2 cellular contexts compared by ENCODE assay signal in the genomic region with DNA sequence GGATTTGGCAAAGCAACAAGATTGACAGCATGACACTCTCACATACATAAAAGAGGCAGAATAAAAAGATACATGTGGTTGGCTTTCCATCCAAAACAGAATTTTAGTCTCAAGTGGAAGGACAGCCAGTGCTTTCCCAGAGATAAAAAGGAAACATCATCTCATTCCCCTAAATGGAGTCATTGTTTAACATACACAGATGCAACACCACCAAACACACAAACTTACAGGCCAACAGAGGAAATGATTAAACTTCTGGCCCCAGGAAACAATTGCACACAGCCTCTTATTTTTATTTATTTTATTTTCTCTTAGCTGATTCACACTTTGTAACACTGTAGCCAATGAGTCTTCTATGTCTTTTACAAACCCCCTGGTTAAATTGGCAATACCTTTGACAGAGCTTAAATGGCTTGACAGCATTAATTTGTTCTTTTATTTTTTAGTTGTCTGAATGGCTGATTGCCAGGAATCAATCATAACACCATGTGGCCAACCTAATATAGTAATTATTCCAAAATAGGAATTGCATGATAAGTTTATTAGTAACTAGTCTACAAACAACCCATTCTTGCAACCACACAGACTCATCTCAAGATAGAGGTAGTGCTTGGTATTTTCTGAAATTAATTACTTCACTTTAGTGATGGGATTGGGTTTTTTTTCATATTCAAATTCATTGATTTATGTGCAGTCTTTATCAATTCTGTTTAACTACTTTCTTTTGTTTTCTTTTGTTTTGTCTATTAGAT.
TF ChIP-seq lines count a peak whose summit lies in the region.

No MANE protein-coding gene starts in this region.

TF ChIP-seq in liver, 16 proteins besides CTCF, POLR2A, EP300 and RAD21 (continued from another document):
- TF ChIP-seq FOXA1 (IDR thresholded peaks at IDR 0.05) (peak; percentile 18), GABPA (IDR thresholded peaks at IDR 0.05 in 1 of 2, conservative IDR thresholded peaks at IDR 0.05 in 1 of 2) (peak in 1 of 2 donors; percentile 24), TAF1 (conservative IDR thresholded peaks at IDR 0.05) (no peak), NR2F2 (IDR thresholded peaks at IDR 0.05) (no peak), HNF4G (IDR thresholded peaks at IDR 0.05) (no peak), FOXA2 (IDR thresholded peaks at IDR 0.05) (peak; percentile 15), JUND (IDR thresholded peaks at IDR 0.05) (peak in 1 of 2 donors; percentile 41), RXRA (IDR thresholded peaks at IDR 0.05) (peak; percentile 11 to 61)
- TF ChIP-seq, protein P1, sequence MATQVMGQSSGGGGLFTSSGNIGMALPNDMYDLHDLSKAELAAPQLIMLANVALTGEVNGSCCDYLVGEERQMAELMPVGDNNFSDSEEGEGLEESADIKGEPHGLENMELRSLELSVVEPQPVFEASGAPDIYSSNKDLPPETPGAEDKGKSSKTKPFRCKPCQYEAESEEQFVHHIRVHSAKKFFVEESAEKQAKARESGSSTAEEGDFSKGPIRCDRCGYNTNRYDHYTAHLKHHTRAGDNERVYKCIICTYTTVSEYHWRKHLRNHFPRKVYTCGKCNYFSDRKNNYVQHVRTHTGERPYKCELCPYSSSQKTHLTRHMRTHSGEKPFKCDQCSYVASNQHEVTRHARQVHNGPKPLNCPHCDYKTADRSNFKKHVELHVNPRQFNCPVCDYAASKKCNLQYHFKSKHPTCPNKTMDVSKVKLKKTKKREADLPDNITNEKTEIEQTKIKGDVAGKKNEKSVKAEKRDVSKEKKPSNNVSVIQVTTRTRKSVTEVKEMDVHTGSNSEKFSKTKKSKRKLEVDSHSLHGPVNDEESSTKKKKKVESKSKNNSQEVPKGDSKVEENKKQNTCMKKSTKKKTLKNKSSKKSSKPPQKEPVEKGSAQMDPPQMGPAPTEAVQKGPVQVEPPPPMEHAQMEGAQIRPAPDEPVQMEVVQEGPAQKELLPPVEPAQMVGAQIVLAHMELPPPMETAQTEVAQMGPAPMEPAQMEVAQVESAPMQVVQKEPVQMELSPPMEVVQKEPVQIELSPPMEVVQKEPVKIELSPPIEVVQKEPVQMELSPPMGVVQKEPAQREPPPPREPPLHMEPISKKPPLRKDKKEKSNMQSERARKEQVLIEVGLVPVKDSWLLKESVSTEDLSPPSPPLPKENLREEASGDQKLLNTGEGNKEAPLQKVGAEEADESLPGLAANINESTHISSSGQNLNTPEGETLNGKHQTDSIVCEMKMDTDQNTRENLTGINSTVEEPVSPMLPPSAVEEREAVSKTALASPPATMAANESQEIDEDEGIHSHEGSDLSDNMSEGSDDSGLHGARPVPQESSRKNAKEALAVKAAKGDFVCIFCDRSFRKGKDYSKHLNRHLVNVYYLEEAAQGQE (IDR thresholded peaks at IDR 0.05) = peak; percentile 69
- TF ChIP-seq, protein P2, sequence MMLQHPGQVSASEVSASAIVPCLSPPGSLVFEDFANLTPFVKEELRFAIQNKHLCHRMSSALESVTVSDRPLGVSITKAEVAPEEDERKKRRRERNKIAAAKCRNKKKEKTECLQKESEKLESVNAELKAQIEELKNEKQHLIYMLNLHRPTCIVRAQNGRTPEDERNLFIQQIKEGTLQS (IDR thresholded peaks at IDR 0.05) = no peak
- TF ChIP-seq, protein P3, sequence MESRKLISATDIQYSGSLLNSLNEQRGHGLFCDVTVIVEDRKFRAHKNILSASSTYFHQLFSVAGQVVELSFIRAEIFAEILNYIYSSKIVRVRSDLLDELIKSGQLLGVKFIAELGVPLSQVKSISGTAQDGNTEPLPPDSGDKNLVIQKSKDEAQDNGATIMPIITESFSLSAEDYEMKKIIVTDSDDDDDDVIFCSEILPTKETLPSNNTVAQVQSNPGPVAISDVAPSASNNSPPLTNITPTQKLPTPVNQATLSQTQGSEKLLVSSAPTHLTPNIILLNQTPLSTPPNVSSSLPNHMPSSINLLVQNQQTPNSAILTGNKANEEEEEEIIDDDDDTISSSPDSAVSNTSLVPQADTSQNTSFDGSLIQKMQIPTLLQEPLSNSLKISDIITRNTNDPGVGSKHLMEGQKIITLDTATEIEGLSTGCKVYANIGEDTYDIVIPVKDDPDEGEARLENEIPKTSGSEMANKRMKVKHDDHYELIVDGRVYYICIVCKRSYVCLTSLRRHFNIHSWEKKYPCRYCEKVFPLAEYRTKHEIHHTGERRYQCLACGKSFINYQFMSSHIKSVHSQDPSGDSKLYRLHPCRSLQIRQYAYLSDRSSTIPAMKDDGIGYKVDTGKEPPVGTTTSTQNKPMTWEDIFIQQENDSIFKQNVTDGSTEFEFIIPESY (IDR thresholded peaks at IDR 0.05) = peak; percentile 31
- TF ChIP-seq, protein P4, sequence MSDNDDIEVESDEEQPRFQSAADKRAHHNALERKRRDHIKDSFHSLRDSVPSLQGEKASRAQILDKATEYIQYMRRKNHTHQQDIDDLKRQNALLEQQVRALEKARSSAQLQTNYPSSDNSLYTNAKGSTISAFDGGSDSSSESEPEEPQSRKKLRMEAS (IDR thresholded peaks at IDR 0.05) = peak; percentile 61

TF ChIP-seq in HepG2, 621 proteins besides CTCF, POLR2A, EP300 and RAD21 (continued from another document):
- no peak for TF ChIP-seq ZBTB26 (CRISPR knock-in tag; IDR thresholded peaks at IDR 0.05; ENCODE audit: borderline replicate concordance)
- no peak for TF ChIP-seq BORCS8-MEF2B (CRISPR knock-in tag; IDR thresholded peaks at IDR 0.05)
- no peak for TF ChIP-seq NR3C1 (CRISPR knock-in tag; IDR thresholded peaks at IDR 0.05)
- TF ChIP-seq NFIB (CRISPR knock-in tag; IDR thresholded peaks at IDR 0.05; ENCODE audit: borderline replicate concordance) = no peak
- no peak for TF ChIP-seq ZBTB34 (CRISPR knock-in tag; IDR thresholded peaks at IDR 0.05)
- no peak for TF ChIP-seq ZNF766 (CRISPR knock-in tag; IDR thresholded peaks at IDR 0.05; ENCODE audit: borderline replicate concordance)
- no peak for TF ChIP-seq LBX2 (CRISPR knock-in tag; IDR thresholded peaks at IDR 0.05; ENCODE audit: borderline replicate concordance)
- no peak for TF ChIP-seq GABPA (IDR thresholded peaks at IDR 0.05; ENCODE audit: low read depth, low read length)
- no peak for TF ChIP-seq GABPA (CRISPR knock-in tag; IDR thresholded peaks at IDR 0.05; ENCODE audit: low read depth)
- TF ChIP-seq ZSCAN31 (CRISPR knock-in tag; IDR thresholded peaks at IDR 0.05; ENCODE audit: low read depth) = no peak
- no peak for TF ChIP-seq POLR2G (IDR thresholded peaks at IDR 0.05; ENCODE audit: low read depth, low read length)
- TF ChIP-seq GTF2F1 (IDR thresholded peaks at IDR 0.05; ENCODE audit: low read length) = no peak
- no peak for TF ChIP-seq ZNF335 (CRISPR knock-in tag; IDR thresholded peaks at IDR 0.05)
- no peak for TF ChIP-seq ZBTB4 (CRISPR knock-in tag; IDR thresholded peaks at IDR 0.05; ENCODE audit: borderline replicate concordance)
- no peak for TF ChIP-seq ZNF17 (CRISPR knock-in tag; IDR thresholded peaks at IDR 0.05)
TF ChIP-seq in HepG2: peak in this region for 0.
